8 cellular contexts compared by ENCODE assay signal in the genomic region with DNA sequence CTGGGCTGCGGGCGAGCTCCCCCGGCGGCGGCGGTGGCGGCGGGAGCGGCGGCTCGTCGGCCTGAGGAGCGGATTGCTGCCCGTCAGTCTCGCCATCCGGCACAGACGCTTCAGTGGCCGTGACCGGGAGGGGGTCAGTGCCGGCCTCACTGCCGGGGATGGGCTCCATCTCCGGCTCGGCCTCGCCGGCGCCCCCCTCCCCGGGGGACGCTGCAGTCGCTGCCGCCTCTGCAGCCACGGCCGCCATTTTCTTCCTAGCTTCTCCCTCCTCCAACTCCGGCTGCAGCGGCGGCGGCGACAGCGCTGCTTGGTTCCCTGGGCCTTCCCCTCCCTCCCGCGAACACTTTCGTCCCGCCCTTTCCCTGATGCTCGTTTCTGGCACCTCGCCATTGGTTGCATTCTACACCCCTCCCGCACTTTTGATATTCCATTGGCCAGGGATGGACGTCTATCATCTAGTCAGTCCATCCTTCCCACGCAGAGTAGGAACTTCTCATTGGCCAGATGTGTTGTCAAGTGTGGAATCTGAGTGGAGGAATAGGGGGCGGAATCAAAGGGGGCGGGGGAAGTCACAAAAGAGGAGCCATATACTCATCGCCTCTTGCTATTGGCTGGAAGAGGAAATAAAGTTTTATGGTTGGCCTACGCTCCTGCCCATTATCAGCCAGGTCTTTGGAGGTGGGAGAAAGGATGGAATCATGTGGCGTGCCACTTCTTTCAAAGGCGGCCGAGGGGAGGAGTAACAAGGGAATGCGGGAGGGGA. TPM values are rescaled to one million over a fixed set of nuclear protein-coding genes. Genes with fewer than 3 reads are reported as not detected.
DNase-seq lines count a peak whose midpoint lies in the region; ATAC-seq lines count a peak whose summit lies in the region.

A gene with protein sequence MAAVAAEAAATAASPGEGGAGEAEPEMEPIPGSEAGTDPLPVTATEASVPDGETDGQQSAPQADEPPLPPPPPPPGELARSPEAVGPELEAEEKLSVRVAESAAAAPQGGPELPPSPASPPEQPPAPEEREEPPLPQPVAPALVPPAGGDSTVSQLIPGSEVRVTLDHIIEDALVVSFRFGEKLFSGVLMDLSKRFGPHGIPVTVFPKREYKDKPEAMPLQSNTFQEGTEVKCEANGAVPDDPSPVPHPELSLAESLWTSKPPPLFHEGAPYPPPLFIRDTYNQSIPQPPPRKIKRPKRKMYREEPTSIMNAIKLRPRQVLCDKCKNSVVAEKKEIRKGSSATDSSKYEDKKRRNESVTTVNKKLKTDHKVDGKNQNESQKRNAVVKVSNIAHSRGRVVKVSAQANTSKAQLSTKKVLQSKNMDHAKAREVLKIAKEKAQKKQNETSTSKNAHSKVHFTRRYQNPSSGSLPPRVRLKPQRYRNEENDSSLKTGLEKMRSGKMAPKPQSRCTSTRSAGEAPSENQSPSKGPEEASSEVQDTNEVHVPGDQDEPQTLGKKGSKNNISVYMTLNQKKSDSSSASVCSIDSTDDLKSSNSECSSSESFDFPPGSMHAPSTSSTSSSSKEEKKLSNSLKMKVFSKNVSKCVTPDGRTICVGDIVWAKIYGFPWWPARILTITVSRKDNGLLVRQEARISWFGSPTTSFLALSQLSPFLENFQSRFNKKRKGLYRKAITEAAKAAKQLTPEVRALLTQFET (minus strand): TSS at position 309 of the 763 bp plus-strand sequence. CDS start 62 bp downstream, at position 247.

- peak within 1 kb of the TSS; percentile 91 for H3K27ac Mint-ChIP-seq in dendritic cell treated with granulocyte-macrophage colony-stimulating factor and Interleukin-4, amounts not matched to agents 40 ng/mL and 50 ng/mL, for 4 days

- H3K36me3 Mint-ChIP-seq in dendritic cell treated with granulocyte-macrophage colony-stimulating factor and Interleukin-4, amounts not matched to agents 40 ng/mL and 50 ng/mL, for 4 days (ENCODE audit: low read depth), result peaks cover 40% of the 10 kb centered on the region

- peaks cover 8% of the 10 kb centered on the region for H3K4me1 Mint-ChIP-seq in dendritic cell treated with granulocyte-macrophage colony-stimulating factor and Interleukin-4, amounts not matched to agents 40 ng/mL and 50 ng/mL, for 4 days (ENCODE audit: low read depth)

- DNase-seq in CD1c-positive myeloid dendritic cell (ENCODE audit: extremely low spot score) (peak; percentile 100), NCI-H774 (lab: John Stamatoyannopoulos, UW) (peak; percentile 99), left lobe of liver (ENCODE audit: low spot score) (peak; percentile 99)
- DNase-seq in activated CD4-positive, alpha-beta T cell treated with anti-CD3 and anti-CD28 coated beads, Interleukin-2, amount 50 U/mL, for 4 hours, result peak; percentile 95 to 97
- peak; percentile 97 for DNase-seq in stimulated activated CD4-positive, alpha-beta T cell treated with anti-CD3 and anti-CD28 coated beads, Interleukin-2, amount 100 ng/mL, for 4 hours (ENCODE audit: low read depth)

- ATAC-seq in GM19395 (IDR thresholded peaks at IDR 0.05; ENCODE audit: unreplicated experiment) (peak; percentile 91), HG03565 (IDR thresholded peaks at IDR 0.05; ENCODE audit: unreplicated experiment) (peak; percentile 90), left lobe of liver (peak; percentile 89)

- intact Hi-C loops in dendritic cell treated with granulocyte-macrophage colony-stimulating factor and Interleukin-4, amounts not matched to agents 40 ng/mL and 50 ng/mL, for 4 days (cut with micrococcal nuclease), result loop anchor here (5.0 to 10.0 kb wide), 3 partner anchors 37 to 95 kb away; no protein-coding TSS in a partner anchor

- H3K27me3 Mint-ChIP-seq in dendritic cell treated with granulocyte-macrophage colony-stimulating factor and Interleukin-4, amounts not matched to agents 40 ng/mL and 50 ng/mL, for 4 days, result peaks cover 12% of the 10 kb centered on the region

- H3K9me3 Mint-ChIP-seq in dendritic cell treated with granulocyte-macrophage colony-stimulating factor and Interleukin-4, amounts not matched to agents 40 ng/mL and 50 ng/mL, for 4 days, result no peaks in the 10 kb centered on the region

- peak within 1 kb of the TSS; percentile 87 for H3K4me3 Mint-ChIP-seq in dendritic cell treated with granulocyte-macrophage colony-stimulating factor and Interleukin-4, amounts not matched to agents 40 ng/mL and 50 ng/mL, for 4 days

RNA-seq across cellular contexts. Expression of the gene that starts here (rescaled TPM):
- 10.1 TPM for total RNA-seq in left lobe of liver

Comparison
In these comparisons a context has a peak if more than half of its experiments do, and no peak if none do; other contexts are left out.
1. Peak in every context shown above with its lines: DNase-seq and ATAC-seq.